Comparison of ENCODE assay signal across 21 cellular contexts in genomic region chr5:149370878-149371277, GRCh38. TPM values are rescaled to one million over a fixed set of nuclear protein-coding genes. Genes with fewer than 3 reads are reported as not detected.
A peak's percentile ranks its signal among the peaks of the same experiment; 100 is the strongest.
DNase-seq lines count a peak whose midpoint lies in the region; ATAC-seq and TF ChIP-seq lines count a peak whose summit lies in the region.
"Had no signal": no experiment of that assay in that cellular context is flagged by ENCODE, and none has a peak within 500 bp of the region (broad histone marks: within the 10 kb centered on the region; RNA-seq: fewer than 3 reads in every experiment).

No MANE protein-coding gene starts in this region.

- H3K4me1 ChIP-seq in adrenal gland (replicated peaks in 1 of 2), result peaks cover 0 to 7% of the 10 kb centered on the region in 2 donors
- no peaks in the 10 kb centered on the region for H3K4me1 ChIP-seq in thyroid gland

- peak overlapping the region in 1 of 5 donors; percentile 20 for H3K27ac ChIP-seq in adrenal gland
- no peak overlapping the region for H3K27ac ChIP-seq in thyroid gland
- H3K27ac ChIP-seq: brain microvascular endothelial cell, neutrophil had no signal

- ATAC-seq in memory B cell (ENCODE audit: low read depth) (no peak), HG03135 (IDR thresholded peaks at IDR 0.05; ENCODE audit: unreplicated experiment) (no peak)
- ATAC-seq in activated CD8-positive, alpha-beta T cell treated with anti-CD3 and anti-CD28 coated beads, Interleukin-2, amount 10 ng/mL, durations not matched to agents 7 days and 5 days, result no peak

- 67 to 81% (median 69%) methylated on average over 2 of the region's 2 CpGs for WGBS in adrenal gland, 4 donors
- WGBS in thyroid gland, 2 donors, result 67 to 84% methylated on average over 2 of the region's 2 CpGs

- TF ChIP-seq POLR2A in adrenal gland (IDR thresholded peaks at IDR 0.05) (no peak), thyroid gland (IDR thresholded peaks at IDR 0.05) (no peak)

- H3K27me3 ChIP-seq in adrenal gland (no peaks in the 10 kb centered on the region), thyroid gland (no peaks in the 10 kb centered on the region)
- H3K27me3 ChIP-seq: brain microvascular endothelial cell, neutrophil, stomach had no signal

- H3K36me3 ChIP-seq in adrenal gland (replicated peaks in 1 of 2) (no peaks in the 10 kb centered on the region), thyroid gland (no peaks in the 10 kb centered on the region)
- H3K36me3 ChIP-seq: brain microvascular endothelial cell, neutrophil, stomach had no signal

- peaks cover 6% of the 10 kb centered on the region for H3K36me3 Mint-ChIP-seq in activated naive CD4-positive, alpha-beta T cell treated with anti-CD3 and anti-CD28 coated beads for 36 hours (ENCODE audit: low read depth)
- H3K36me3 Mint-ChIP-seq in memory B cell (no peaks in the 10 kb centered on the region), mesothelial cell of epicardium (no peaks in the 10 kb centered on the region)
- peaks cover 21% of the 10 kb centered on the region for H3K36me3 Mint-ChIP-seq in activated CD8-positive, alpha-beta T cell treated with anti-CD3 and anti-CD28 coated beads, Interleukin-2, amount 10 ng/mL, durations not matched to agents 7 days and 5 days (ENCODE audit: low read depth)
- H3K36me3 Mint-ChIP-seq: naive B cell had no signal

- H3K4me1 Mint-ChIP-seq in activated naive CD4-positive, alpha-beta T cell treated with anti-CD3 and anti-CD28 coated beads for 36 hours (ENCODE audit: low read depth), result peaks cover 10% of the 10 kb centered on the region
- H3K4me1 Mint-ChIP-seq in memory B cell (peaks cover 4% of the 10 kb centered on the region), mesothelial cell of epicardium (peaks cover 7% of the 10 kb centered on the region)
- peaks cover 7% of the 10 kb centered on the region for H3K4me1 Mint-ChIP-seq in activated CD8-positive, alpha-beta T cell treated with anti-CD3 and anti-CD28 coated beads, Interleukin-2, amount 10 ng/mL, durations not matched to agents 7 days and 5 days (ENCODE audit: low read depth)

- no peak for TF ChIP-seq CTCF in adrenal gland (IDR thresholded peaks at IDR 0.05)
- no peak for TF ChIP-seq CTCF in thyroid gland (IDR thresholded peaks at IDR 0.05)
- TF ChIP-seq CTCF in mesothelial cell of epicardium (IDR thresholded peaks at IDR 0.05; ENCODE audit: unreplicated experiment), result no peak

- no peak for DNase-seq in activated naive CD4-positive, alpha-beta T cell treated with anti-CD3 and anti-CD28 coated beads for 36 hours
- DNase-seq in activated naive CD4-positive, alpha-beta T cell treated with Interleukin-2 at 50 U/mL for 16 hours, result no peak
- DNase-seq in adrenal gland (peak; percentile 49 to 79 (median 75)), memory B cell (ENCODE audit: low spot score in 2 of 2) (no peak), thyroid gland (peak; percentile 23 to 45), mesothelial cell of epicardium (ENCODE audit: low spot score in 2 of 2, unreplicated experiment in 2 of 2) (no peak)
- no peak for DNase-seq in activated CD8-positive, alpha-beta T cell treated with anti-CD3 and anti-CD28 coated beads, Interleukin-2, amount 10 ng/mL, durations not matched to agents 7 days and 5 days
- DNase-seq: cerebellar nuclear complex, GOT3 had no signal

- H3K9me3 Mint-ChIP-seq in activated naive CD4-positive, alpha-beta T cell treated with anti-CD3 and anti-CD28 coated beads for 36 hours, result no peaks in the 10 kb centered on the region
- H3K9me3 Mint-ChIP-seq in memory B cell (no peaks in the 10 kb centered on the region), mesothelial cell of epicardium (no peaks in the 10 kb centered on the region)
- H3K9me3 Mint-ChIP-seq in activated CD8-positive, alpha-beta T cell treated with anti-CD3 and anti-CD28 coated beads, Interleukin-2, amount 10 ng/mL, durations not matched to agents 7 days and 5 days (ENCODE audit: insufficient read depth), result no peaks in the 10 kb centered on the region
- H3K9me3 Mint-ChIP-seq: activated B cell treated with CpG ODN at 0.5 μM for 24 hours; CD4-positive, alpha-beta T cell; HFFc6; naive B cell; T-helper 1 cell treated with Interleukin-12 subunit alpha and Interleukin-12 subunit beta and Interleukin-4 antibody, amounts not matched to agents 30 μg/mL and 1 μg/mL, for 36 hours had no signal

- H3K4me3 Mint-ChIP-seq in activated naive CD4-positive, alpha-beta T cell treated with anti-CD3 and anti-CD28 coated beads for 36 hours, result no peak overlapping the region
- no peak overlapping the region for H3K4me3 Mint-ChIP-seq in memory B cell
- H3K4me3 Mint-ChIP-seq in activated CD8-positive, alpha-beta T cell treated with anti-CD3 and anti-CD28 coated beads, Interleukin-2, amount 10 ng/mL, durations not matched to agents 7 days and 5 days, result no peak overlapping the region
- H3K4me3 Mint-ChIP-seq in mesothelial cell of epicardium, result no peak overlapping the region
- H3K4me3 Mint-ChIP-seq: activated B cell treated with CpG ODN at 0.5 μM for 24 hours; CD4-positive, alpha-beta T cell; HFFc6; T-helper 1 cell treated with Interleukin-12 subunit alpha and Interleukin-12 subunit beta and Interleukin-4 antibody, amounts not matched to agents 30 μg/mL and 1 μg/mL, for 36 hours had no signal

- CTCF ChIA-PET in activated naive CD4-positive, alpha-beta T cell treated with anti-CD3 and anti-CD28 coated beads for 36 hours (lab: Charles Lee), result interaction anchor here (0.6 to 9.3 kb wide), 22 partner anchors 9 to 248 kb away, joined by 3 to 125 read pairs (median 4); partner anchors contain the start of genes GRPEL2, IL17B and PCYOX1L
- CTCF ChIA-PET in activated CD8-positive, alpha-beta T cell treated with anti-CD3 and anti-CD28 coated beads, Interleukin-2, amount 10 ng/mL, durations not matched to agents 7 days and 5 days (lab: Charles Lee), result interaction anchor here (0.9 to 7.6 kb wide), 16 partner anchors 10 to 238 kb away, joined by 3 to 94 read pairs (median 5); partner anchors contain the start of genes GRPEL2 and PCYOX1L

- no peak overlapping the region for H3K4me3 ChIP-seq in adrenal gland
- H3K4me3 ChIP-seq in thyroid gland (replicated peaks in 1 of 3), result no peak overlapping the region
- H3K4me3 ChIP-seq: stomach had no signal

- no peaks in the 10 kb centered on the region for H3K9me3 ChIP-seq in adrenal gland (replicated peaks in 1 of 3)
- no peaks in the 10 kb centered on the region for H3K9me3 ChIP-seq in thyroid gland
- H3K9me3 ChIP-seq: neutrophil, stomach had no signal

- H3K27ac Mint-ChIP-seq in activated naive CD4-positive, alpha-beta T cell treated with anti-CD3 and anti-CD28 coated beads for 36 hours, result peak overlapping the region; percentile 57
- H3K27ac Mint-ChIP-seq in memory B cell (peak overlapping the region; percentile 61), mesothelial cell of epicardium (no peak overlapping the region)
- no peak overlapping the region for H3K27ac Mint-ChIP-seq in activated CD8-positive, alpha-beta T cell treated with anti-CD3 and anti-CD28 coated beads, Interleukin-2, amount 10 ng/mL, durations not matched to agents 7 days and 5 days
- H3K27ac Mint-ChIP-seq: activated B cell treated with CpG ODN at 0.5 μM for 24 hours; CD4-positive, alpha-beta T cell; HFFc6; progenitor cell of endocrine pancreas; T-helper 1 cell treated with Interleukin-12 subunit alpha and Interleukin-12 subunit beta and Interleukin-4 antibody, amounts not matched to agents 30 μg/mL and 1 μg/mL, for 36 hours had no signal

- intact Hi-C loops in activated naive CD4-positive, alpha-beta T cell treated with anti-CD3 and anti-CD28 coated beads for 36 hours (cut with micrococcal nuclease), result loop anchor here (1.0 kb wide), 4 partner anchors 14 to 230 kb away; partner anchors contain the start of gene ABLIM3
- intact Hi-C loops in adrenal gland (cut with DNase I), result loop anchor here (5.0 to 10.0 kb wide), 2 partner anchors 196 to 244 kb away; no protein-coding TSS in a partner anchor
- intact Hi-C loops in thyroid gland (cut with DNase I), result loop anchor here (5.0 kb wide), 1 partner anchor 54 kb away; no protein-coding TSS in a partner anchor

- H3K27me3 Mint-ChIP-seq in activated naive CD4-positive, alpha-beta T cell treated with anti-CD3 and anti-CD28 coated beads for 36 hours (ENCODE audit: low read depth), result no peaks in the 10 kb centered on the region
- H3K27me3 Mint-ChIP-seq in memory B cell (no peaks in the 10 kb centered on the region), mesothelial cell of epicardium (ENCODE audit: low read depth) (no peaks in the 10 kb centered on the region)
- no peaks in the 10 kb centered on the region for H3K27me3 Mint-ChIP-seq in activated CD8-positive, alpha-beta T cell treated with anti-CD3 and anti-CD28 coated beads, Interleukin-2, amount 10 ng/mL, durations not matched to agents 7 days and 5 days (ENCODE audit: low read depth)
- H3K27me3 Mint-ChIP-seq: activated B cell treated with CpG ODN at 0.5 μM for 24 hours; CD4-positive, alpha-beta T cell; naive B cell; progenitor cell of endocrine pancreas had no signal

- POLR2A ChIA-PET in activated CD8-positive, alpha-beta T cell treated with anti-CD3 and anti-CD28 coated beads, Interleukin-2, amount 10 ng/mL, durations not matched to agents 7 days and 5 days (lab: Charles Lee), result no interaction called here

RNA-seq across cellular contexts. Expression of gene IL17B, which starts 8.2 kb away (rescaled TPM):
- total RNA-seq in activated naive CD4-positive, alpha-beta T cell treated with anti-CD3 and anti-CD28 coated beads for 36 hours, result not detected
- total RNA-seq in adrenal gland (1 to 10 TPM in 7 of 8 donors, not detected in 1; 1.6 to 6.1 (median 2.9) TPM), thyroid gland (1 to 10 TPM in 1 of 4 donors, not detected in 3; 1.7 TPM), mesothelial cell of epicardium (0.34 TPM in 1 of 3 replicates, not detected in the others)
- polyA plus RNA-seq in adrenal gland, result 1 to 10 TPM; 1.5 to 9.7 (median 2.8) TPM
- not detected for total RNA-seq in activated CD8-positive, alpha-beta T cell treated with anti-CD3 and anti-CD28 coated beads, Interleukin-2, amount 10 ng/mL, durations not matched to agents 7 days and 5 days
- total RNA-seq: A673; activated B cell treated with CpG ODN at 0.5 μM for 24 hours; CD4-positive, alpha-beta T cell; glomerular endothelial cell; progenitor cell of endocrine pancreas had no signal

RNA-seq across cellular contexts. Expression of gene PCYOX1L, which starts 13.0 kb away (rescaled TPM):
- total RNA-seq in activated naive CD4-positive, alpha-beta T cell treated with anti-CD3 and anti-CD28 coated beads for 36 hours, result 10 to 100 TPM; 19.9 to 21.0 TPM
- total RNA-seq in adrenal gland (10 to 100 TPM in 1 of 8 donors, 1 to 10 TPM in 7; 4.7 to 15.9 (median 7.8) TPM), thyroid gland (1 to 10 TPM; 1.8 to 4.4 (median 2.4) TPM), mesothelial cell of epicardium (23.2 to 23.6 TPM (median 23.5 TPM) in 3 replicates)
- 10 to 100 TPM; 12.3 to 15.4 (median 15.0) TPM for polyA plus RNA-seq in adrenal gland
- total RNA-seq in activated CD8-positive, alpha-beta T cell treated with anti-CD3 and anti-CD28 coated beads, Interleukin-2, amount 10 ng/mL, durations not matched to agents 7 days and 5 days, result 10 to 100 TPM; 33.9 to 35.0 TPM

RNA-seq across cellular contexts. Expression of gene GRPEL2, which starts 25.6 kb away (rescaled TPM):
- total RNA-seq in activated naive CD4-positive, alpha-beta T cell treated with anti-CD3 and anti-CD28 coated beads for 36 hours, result 10 to 100 TPM; 44.7 to 49.6 TPM
- total RNA-seq in adrenal gland, result 10 to 100 TPM in 6 of 8 donors, 1 to 10 TPM in 2; 7.5 to 17.4 (median 13.0) TPM
- polyA plus RNA-seq in adrenal gland, result 1 to 10 TPM; 3.9 to 9.0 (median 7.6) TPM
- total RNA-seq in thyroid gland, result 10 to 100 TPM; 12.6 to 19.6 (median 13.7) TPM
- total RNA-seq in activated CD8-positive, alpha-beta T cell treated with anti-CD3 and anti-CD28 coated beads, Interleukin-2, amount 10 ng/mL, durations not matched to agents 7 days and 5 days, result 10 to 100 TPM; 29.9 to 30.0 TPM
- 13.9 to 15.4 TPM (median 14.9 TPM) in 3 replicates for total RNA-seq in mesothelial cell of epicardium

Comparison
In these comparisons a context has a peak if more than half of its experiments do, and no peak if none do; other contexts are left out.
1. DNase-seq: peak in adrenal gland (7 of 7) and thyroid gland (2 of 2); none in activated naive CD4-positive, alpha-beta T cell treated with anti-CD3 and anti-CD28 coated beads for 36 hours (single experiment), activated naive CD4-positive, alpha-beta T cell treated with Interleukin-2 at 50 U/mL for 16 hours (single experiment), memory B cell (0 of 2), activated CD8-positive, alpha-beta T cell treated with anti-CD3 and anti-CD28 coated beads, Interleukin-2, amount 10 ng/mL, durations not matched to agents 7 days and 5 days (single experiment) and mesothelial cell of epicardium (0 of 2).
2. H3K27ac Mint-ChIP-seq: peak in activated naive CD4-positive, alpha-beta T cell treated with anti-CD3 and anti-CD28 coated beads for 36 hours (single experiment) and memory B cell (single experiment); none in activated CD8-positive, alpha-beta T cell treated with anti-CD3 and anti-CD28 coated beads, Interleukin-2, amount 10 ng/mL, durations not matched to agents 7 days and 5 days (single experiment) and mesothelial cell of epicardium (single experiment).